Comparison of ENCODE assay signal across 8 cellular contexts in genomic region chr22:50201191-50202129, GRCh38. TPM values are rescaled to one million over a fixed set of nuclear protein-coding genes. Genes with fewer than 3 reads are reported as not detected.
DNase-seq lines count a peak whose midpoint lies in the region; ATAC-seq and TF ChIP-seq lines count a peak whose summit lies in the region.

No MANE protein-coding gene starts in this region.

- peak overlapping the region; percentile 86 for H3K4me3 Mint-ChIP-seq in T-helper 17 cell

- H3K27me3 ChIP-seq in neutrophil: no peaks in the 10 kb centered on the region

- H3K27me3 Mint-ChIP-seq in T-helper 17 cell: no peaks in the 10 kb centered on the region

- peak overlapping the region; percentile 90 for H3K27ac ChIP-seq in neutrophil

- TF ChIP-seq CTCF in fibroblast of mammary gland (conservative IDR thresholded peaks at IDR 0.05; ENCODE audit: control insufficient read depth, insufficient read depth, low read depth, low read length): no peak
- no peak for TF ChIP-seq CTCF in neutrophil (IDR thresholded peaks at IDR 0.05)

- H3K4me3 ChIP-seq in fibroblast of mammary gland (ENCODE audit: control insufficient read depth, low read depth, low read length): peak overlapping the region; percentile 58
- peak overlapping the region; percentile 79 to 87 for H3K4me3 ChIP-seq in neutrophil (ENCODE audit: low read depth in 1 of 2, low read length in 1 of 2)

- H3K4me1 Mint-ChIP-seq in T-helper 17 cell: peaks cover 18% of the 10 kb centered on the region

- peaks cover 44 to 47% of the 10 kb centered on the region in 2 experiments for H3K4me1 ChIP-seq in neutrophil (ENCODE audit: control insufficient read depth in 1 of 2, insufficient read depth in 1 of 2, low read depth in 1 of 2, low read length in 1 of 2)

- H3K27ac Mint-ChIP-seq in T-helper 17 cell: peak overlapping the region; percentile 62

- ATAC-seq in HG02981 (IDR thresholded peaks at IDR 0.05; ENCODE audit: unreplicated experiment) (peak; percentile 26), T-helper 17 cell (peak; percentile 35)

- H3K9me3 ChIP-seq in T-helper 17 cell (ENCODE audit: control insufficient read depth, low read length, poor library complexity, severe bottlenecking) (no peaks in the 10 kb centered on the region), neutrophil (no peaks in the 10 kb centered on the region)

- H3K36me3 ChIP-seq in neutrophil: peaks cover 40% of the 10 kb centered on the region

- peak; percentile 33 for DNase-seq in activated CD4-positive, alpha-beta T cell treated with anti-CD3 and anti-CD28 coated beads for 48 hours
- DNase-seq in activated CD4-positive, alpha-beta T cell treated with anti-CD3 and anti-CD28 coated beads for 1 hour: no peak
- DNase-seq in T-helper 17 cell (no peak), fibroblast of mammary gland (ENCODE audit: low read depth) (no peak), foreskin melanocyte (no peak)
- no peak for DNase-seq in stimulated activated CD4-positive, alpha-beta T cell treated with anti-CD3 and anti-CD28 coated beads, Interleukin-1b, Interleukin-23, amount 100 ng/mL, for 48 hours

- peaks cover 3% of the 10 kb centered on the region for H3K36me3 Mint-ChIP-seq in T-helper 17 cell (ENCODE audit: low read depth)

RNA-seq across cellular contexts. Expression of gene SELENOO, which starts 0.6 kb away (rescaled TPM):
- 10 to 100 TPM; 27.4 to 29.5 TPM for total RNA-seq in T-helper 17 cell

RNA-seq across cellular contexts. Expression of gene TRABD, which starts 15.7 kb away (rescaled TPM):
- total RNA-seq in T-helper 17 cell: 100 to 1,000 TPM; 141 to 158 TPM

RNA-seq across cellular contexts. Expression of gene PANX2, which starts 30.9 kb away (rescaled TPM):
- total RNA-seq in T-helper 17 cell: under 1 TPM in 1 of 2 donors, not detected in 1; 0.29 TPM

RNA-seq across cellular contexts. Expression of gene TUBGCP6, which starts 43.4 kb away (rescaled TPM):
- total RNA-seq in T-helper 17 cell: 100 to 1,000 TPM; 110 to 122 TPM

RNA-seq across cellular contexts. Expression of gene HDAC10, which starts 49.6 kb away (rescaled TPM):
- 100 to 1,000 TPM in 1 of 2 donors, 10 to 100 TPM in 1; 95.5 to 105 TPM for total RNA-seq in T-helper 17 cell
